In the genomic region with DNA sequence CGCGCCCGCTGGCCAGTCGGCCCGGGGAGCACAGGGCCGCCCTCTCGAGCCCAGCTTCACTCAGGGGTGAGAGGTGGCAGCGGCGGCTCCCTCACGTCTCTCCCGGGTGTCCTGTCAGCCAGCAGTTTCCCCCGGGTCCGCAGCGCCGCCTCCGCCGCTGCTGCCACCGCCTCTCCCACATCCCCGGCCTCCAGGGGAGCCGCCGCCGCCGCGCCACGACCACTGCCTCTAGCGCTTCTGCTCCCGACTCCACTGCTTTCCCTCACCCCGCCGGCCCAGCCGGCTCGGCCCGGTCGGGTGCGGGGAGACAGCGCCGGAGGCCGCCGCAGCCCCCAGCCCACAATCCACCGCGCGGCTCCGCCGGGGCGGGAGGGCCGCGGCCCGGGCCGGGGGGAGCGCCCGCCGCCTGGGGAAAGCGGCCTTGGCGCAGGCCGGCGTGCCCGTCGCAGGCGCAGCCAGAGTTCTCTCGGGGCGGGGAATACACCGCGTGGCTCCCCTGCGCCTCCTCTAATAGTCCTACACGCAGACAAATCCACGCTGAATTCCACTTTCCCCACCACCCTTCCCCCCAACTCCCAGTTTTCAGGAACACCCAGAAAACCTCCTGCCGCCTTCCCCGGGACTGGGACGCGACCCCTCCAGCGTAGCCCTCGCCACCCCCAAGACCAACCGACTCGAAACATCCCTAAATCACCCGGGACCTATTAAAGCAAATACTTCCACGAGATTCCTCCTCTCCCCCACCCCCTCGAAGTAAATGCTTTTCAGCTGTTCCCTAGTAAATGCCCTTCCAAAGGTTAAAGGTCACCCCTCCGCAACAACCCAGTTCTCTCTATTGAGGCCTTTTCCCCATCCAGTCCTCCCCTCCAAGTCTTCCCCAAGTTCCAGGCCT, we compare ENCODE assay signal across 8 cellular contexts. TPM values are rescaled to one million over a fixed set of nuclear protein-coding genes. Genes with fewer than 3 reads are reported as not detected.
DNase-seq lines count a peak whose midpoint lies in the region; ATAC-seq and TF ChIP-seq lines count a peak whose summit lies in the region.

VPS54 (minus strand) TSS at position 346 of the 892 bp plus-strand sequence. CDS start 35,429 bp downstream, outside the sequence.

- H3K36me3 Mint-ChIP-seq in progenitor cell of endocrine pancreas (ENCODE audit: insufficient read depth): no peaks in the 10 kb centered on the region

- H3K27me3 ChIP-seq in heart right ventricle (no peaks in the 10 kb centered on the region), upper lobe of right lung (no peaks in the 10 kb centered on the region)

- peak within 1 kb of the TSS; percentile 61 to 86 (median 74) for H3K4me3 ChIP-seq in heart right ventricle
- peak within 1 kb of the TSS; percentile 65 for H3K4me3 ChIP-seq in upper lobe of right lung

- no peaks in the 10 kb centered on the region for H3K9me3 ChIP-seq in heart right ventricle
- no peaks in the 10 kb centered on the region for H3K9me3 ChIP-seq in upper lobe of right lung

- peak within 1 kb of the TSS; percentile 96 for H3K27ac ChIP-seq in adipose tissue (ENCODE audit: low read depth, low read length)
- peak within 1 kb of the TSS; percentile 93 to 100 (median 98) for H3K27ac ChIP-seq in heart right ventricle
- peak within 1 kb of the TSS; percentile 95 for H3K27ac ChIP-seq in upper lobe of right lung

- H3K27me3 Mint-ChIP-seq in progenitor cell of endocrine pancreas: no peaks in the 10 kb centered on the region

- intact Hi-C loops in heart right ventricle (cut with DNase I): no loop called here
- intact Hi-C loops in upper lobe of right lung (cut with DNase I): no loop called here

- H3K36me3 ChIP-seq in heart right ventricle (no peaks in the 10 kb centered on the region), upper lobe of right lung (no peaks in the 10 kb centered on the region)

- DNase-seq in DMS 273 treated with DMSO at 0.1 percent for 48 hours (lab: John Stamatoyannopoulos, UW) (peak; percentile 62), HUDEP-2 (lab: John Stamatoyannopoulos, UW; ENCODE audit: unreplicated experiment in 76 of 76) (peak in 44 of 76 experiments; percentile 3 to 70 (median 38)), SW 1271 (lab: John Stamatoyannopoulos, UW) (peak; percentile 28 to 61), heart right ventricle (peak; percentile 48 to 70), progenitor cell of endocrine pancreas (ENCODE audit: low spot score, unreplicated experiment) (peak; percentile 54), upper lobe of right lung (peak; percentile 86)

- WGBS in adipose tissue, 3 donors: 1 to 2% (median 2%) methylated on average over 64 to 77 of the region's 77 CpGs
- whole genome bisulfite sequencing in heart right ventricle, 2 donors: 1% methylated on average over 71 to 77 of the region's 77 CpGs

- H3K4me1 Mint-ChIP-seq in progenitor cell of endocrine pancreas (ENCODE audit: low read depth): peaks cover 22% of the 10 kb centered on the region

- TF ChIP-seq CTCF in heart right ventricle (IDR thresholded peaks at IDR 0.05): peak in 2 of 9 donors; percentile 22 to 28
- TF ChIP-seq CTCF in progenitor cell of endocrine pancreas (IDR thresholded peaks at IDR 0.05; ENCODE audit: unreplicated experiment): no peak
- TF ChIP-seq CTCF in upper lobe of right lung (IDR thresholded peaks at IDR 0.05): no peak

- H3K4me3 Mint-ChIP-seq in progenitor cell of endocrine pancreas (ENCODE audit: low read depth): peak within 1 kb of the TSS; percentile 92

- H3K4me1 ChIP-seq in heart right ventricle: peaks cover 0 to 62% (median 47%) of the 10 kb centered on the region in 9 donors
- H3K4me1 ChIP-seq in upper lobe of right lung: peaks cover 28% of the 10 kb centered on the region

- H3K9me3 Mint-ChIP-seq in progenitor cell of endocrine pancreas (ENCODE audit: low read depth): no peaks in the 10 kb centered on the region

- ATAC-seq in GM21360 (IDR thresholded peaks at IDR 0.05; ENCODE audit: unreplicated experiment) (peak; percentile 52), heart right ventricle (peak; percentile 81 to 93 (median 86)), upper lobe of right lung (peak; percentile 95)

- peak within 1 kb of the TSS; percentile 99 for H3K27ac Mint-ChIP-seq in progenitor cell of endocrine pancreas

RNA-seq across cellular contexts. Expression of gene VPS54, which starts in this region (rescaled TPM):
- polyA plus RNA-seq in adipose tissue: 10 to 100 TPM; 10.6 to 17.0 (median 12.3) TPM
- total RNA-seq in heart right ventricle: 10 to 100 TPM in 6 of 10 donors, 1 to 10 TPM in 4; 9.4 to 12.7 (median 10.5) TPM
- polyA plus RNA-seq in heart right ventricle: 10 to 100 TPM in 1 of 2 donors, 1 to 10 TPM in 1; 8.3 to 12.6 TPM
- 28.2 and 29.7 TPM in 2 replicates for total RNA-seq in progenitor cell of endocrine pancreas
- 27.0 TPM for total RNA-seq in upper lobe of right lung

Comparison
In these comparisons a context has a peak if more than half of its experiments do, and no peak if none do; other contexts are left out.
1. Peak in every context shown above with its lines: DNase-seq, ATAC-seq, H3K4me3 ChIP-seq and H3K27ac ChIP-seq.